In the genomic region with DNA sequence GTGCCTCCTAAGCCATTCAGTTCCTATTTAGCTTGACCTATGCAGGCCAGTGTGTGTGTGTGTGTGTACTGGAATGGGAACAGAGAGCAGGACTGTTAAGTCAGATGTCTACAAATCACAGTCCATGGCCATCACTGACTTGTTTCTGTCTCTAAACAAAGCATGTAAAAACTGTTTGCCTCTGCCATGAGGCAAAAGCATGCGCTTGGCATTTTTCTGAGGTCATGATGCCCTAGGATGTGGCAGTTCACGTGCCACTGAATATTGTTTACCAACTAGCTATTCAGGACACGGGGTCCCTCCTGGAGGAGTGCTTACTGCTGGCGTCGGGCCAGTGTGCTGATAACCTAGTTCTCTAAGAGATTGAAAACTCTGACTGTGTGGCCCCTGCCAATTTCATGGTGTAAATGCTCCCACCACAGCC, we compare ENCODE assay signal across 1 cellular context.
TF ChIP-seq lines count a peak whose summit lies in the region.

No MANE protein-coding gene starts in this region.

TF ChIP-seq in HepG2, 621 proteins besides CTCF, POLR2A, EP300 and RAD21 (continued from another document and continues in another):
- TF ChIP-seq, protein P1, sequence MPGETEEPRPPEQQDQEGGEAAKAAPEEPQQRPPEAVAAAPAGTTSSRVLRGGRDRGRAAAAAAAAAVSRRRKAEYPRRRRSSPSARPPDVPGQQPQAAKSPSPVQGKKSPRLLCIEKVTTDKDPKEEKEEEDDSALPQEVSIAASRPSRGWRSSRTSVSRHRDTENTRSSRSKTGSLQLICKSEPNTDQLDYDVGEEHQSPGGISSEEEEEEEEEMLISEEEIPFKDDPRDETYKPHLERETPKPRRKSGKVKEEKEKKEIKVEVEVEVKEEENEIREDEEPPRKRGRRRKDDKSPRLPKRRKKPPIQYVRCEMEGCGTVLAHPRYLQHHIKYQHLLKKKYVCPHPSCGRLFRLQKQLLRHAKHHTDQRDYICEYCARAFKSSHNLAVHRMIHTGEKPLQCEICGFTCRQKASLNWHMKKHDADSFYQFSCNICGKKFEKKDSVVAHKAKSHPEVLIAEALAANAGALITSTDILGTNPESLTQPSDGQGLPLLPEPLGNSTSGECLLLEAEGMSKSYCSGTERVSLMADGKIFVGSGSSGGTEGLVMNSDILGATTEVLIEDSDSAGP (CRISPR knock-in tag; IDR thresholded peaks at IDR 0.05; ENCODE audit: borderline replicate concordance), result no peak; the same call in 1 of the 2 replicates
- TF ChIP-seq ZFP36 (IDR thresholded peaks at IDR 0.05; ENCODE audit: borderline replicate concordance, low read depth, low read length, partially characterized antibody) (no peak), ZNF589 (CRISPR knock-in tag; conservative IDR thresholded peaks at IDR 0.05) (no peak), ZNF30 (CRISPR knock-in tag; IDR thresholded peaks at IDR 0.05) (no peak), KLF9 (CRISPR knock-in tag; IDR thresholded peaks at IDR 0.05; ENCODE audit: low read depth) (no peak), ZNF850 (CRISPR knock-in tag; conservative IDR thresholded peaks at IDR 0.05) (no peak), ZNF761 (CRISPR knock-in tag; conservative IDR thresholded peaks at IDR 0.05) (0 out of 2 replicates have a peak, but pooled peaks have one; percentile 5), ZFY (CRISPR knock-in tag; IDR thresholded peaks at IDR 0.05) (no peak), RBM22 (optimal IDR thresholded peaks at IDR 0.05; ENCODE audit: low read length) (no peak), ESRRA (CRISPR knock-in tag; IDR thresholded peaks at IDR 0.05; ENCODE audit: low read depth) (0 out of 2 replicates have a peak, but pooled peaks have one; percentile 54), CCDC6 (CRISPR knock-in tag; IDR thresholded peaks at IDR 0.05) (0 out of 2 replicates have a peak, but pooled peaks have one; percentile 22), CENPT (CRISPR knock-in tag; IDR thresholded peaks at IDR 0.05; ENCODE audit: low read depth) (no peak), RBAK (CRISPR knock-in tag; IDR thresholded peaks at IDR 0.05) (no peak), ZNF792 (CRISPR knock-in tag; IDR thresholded peaks at IDR 0.05) (peak; percentile 87; the same call in 1 of the 2 replicates), ATF1 (CRISPR knock-in tag; IDR thresholded peaks at IDR 0.05) (no peak), ATRX (CRISPR knock-in tag; IDR thresholded peaks at IDR 0.05; ENCODE audit: borderline replicate concordance) (no peak), CREB1 (IDR thresholded peaks at IDR 0.05) (peak; percentile 63; the same call in 1 of the 2 replicates), CREB1 (CRISPR knock-in tag; IDR thresholded peaks at IDR 0.05) (peak; percentile 52; the same call in 1 of the 2 replicates), SOX6 (IDR thresholded peaks at IDR 0.05) (no peak), SOX6 (CRISPR knock-in tag; IDR thresholded peaks at IDR 0.05) (peak; percentile 98), TOE1 (CRISPR knock-in tag; IDR thresholded peaks at IDR 0.05) (no peak), NFKBIZ (CRISPR knock-in tag; IDR thresholded peaks at IDR 0.05) (peak; percentile 97), ZNF225 (CRISPR knock-in tag; IDR thresholded peaks at IDR 0.05) (no peak), ZNF777 (CRISPR knock-in tag; IDR thresholded peaks at IDR 0.05) (no peak), ZIK1 (CRISPR knock-in tag; IDR thresholded peaks at IDR 0.05; ENCODE audit: borderline replicate concordance, low read depth) (no peak), SP2 (CRISPR knock-in tag; IDR thresholded peaks at IDR 0.05) (no peak), REXO4 (CRISPR knock-in tag; IDR thresholded peaks at IDR 0.05; ENCODE audit: borderline replicate concordance) (no peak), ZNF790 (CRISPR knock-in tag; IDR thresholded peaks at IDR 0.05; ENCODE audit: borderline replicate concordance) (no peak), ZNF660 (CRISPR knock-in tag; IDR thresholded peaks at IDR 0.05; ENCODE audit: borderline replicate concordance, low read depth) (no peak), NFE2 (CRISPR knock-in tag; IDR thresholded peaks at IDR 0.05) (no peak), TBX2 (CRISPR knock-in tag; IDR thresholded peaks at IDR 0.05; ENCODE audit: borderline replicate concordance) (peak; percentile 82; the same call in 1 of the 2 replicates)
- TF ChIP-seq, protein P2, sequence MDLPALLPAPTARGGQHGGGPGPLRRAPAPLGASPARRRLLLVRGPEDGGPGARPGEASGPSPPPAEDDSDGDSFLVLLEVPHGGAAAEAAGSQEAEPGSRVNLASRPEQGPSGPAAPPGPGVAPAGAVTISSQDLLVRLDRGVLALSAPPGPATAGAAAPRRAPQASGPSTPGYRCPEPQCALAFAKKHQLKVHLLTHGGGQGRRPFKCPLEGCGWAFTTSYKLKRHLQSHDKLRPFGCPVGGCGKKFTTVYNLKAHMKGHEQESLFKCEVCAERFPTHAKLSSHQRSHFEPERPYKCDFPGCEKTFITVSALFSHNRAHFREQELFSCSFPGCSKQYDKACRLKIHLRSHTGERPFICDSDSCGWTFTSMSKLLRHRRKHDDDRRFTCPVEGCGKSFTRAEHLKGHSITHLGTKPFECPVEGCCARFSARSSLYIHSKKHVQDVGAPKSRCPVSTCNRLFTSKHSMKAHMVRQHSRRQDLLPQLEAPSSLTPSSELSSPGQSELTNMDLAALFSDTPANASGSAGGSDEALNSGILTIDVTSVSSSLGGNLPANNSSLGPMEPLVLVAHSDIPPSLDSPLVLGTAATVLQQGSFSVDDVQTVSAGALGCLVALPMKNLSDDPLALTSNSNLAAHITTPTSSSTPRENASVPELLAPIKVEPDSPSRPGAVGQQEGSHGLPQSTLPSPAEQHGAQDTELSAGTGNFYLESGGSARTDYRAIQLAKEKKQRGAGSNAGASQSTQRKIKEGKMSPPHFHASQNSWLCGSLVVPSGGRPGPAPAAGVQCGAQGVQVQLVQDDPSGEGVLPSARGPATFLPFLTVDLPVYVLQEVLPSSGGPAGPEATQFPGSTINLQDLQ (CRISPR knock-in tag; IDR thresholded peaks at IDR 0.05), result no peak
- TF ChIP-seq, protein P3, sequence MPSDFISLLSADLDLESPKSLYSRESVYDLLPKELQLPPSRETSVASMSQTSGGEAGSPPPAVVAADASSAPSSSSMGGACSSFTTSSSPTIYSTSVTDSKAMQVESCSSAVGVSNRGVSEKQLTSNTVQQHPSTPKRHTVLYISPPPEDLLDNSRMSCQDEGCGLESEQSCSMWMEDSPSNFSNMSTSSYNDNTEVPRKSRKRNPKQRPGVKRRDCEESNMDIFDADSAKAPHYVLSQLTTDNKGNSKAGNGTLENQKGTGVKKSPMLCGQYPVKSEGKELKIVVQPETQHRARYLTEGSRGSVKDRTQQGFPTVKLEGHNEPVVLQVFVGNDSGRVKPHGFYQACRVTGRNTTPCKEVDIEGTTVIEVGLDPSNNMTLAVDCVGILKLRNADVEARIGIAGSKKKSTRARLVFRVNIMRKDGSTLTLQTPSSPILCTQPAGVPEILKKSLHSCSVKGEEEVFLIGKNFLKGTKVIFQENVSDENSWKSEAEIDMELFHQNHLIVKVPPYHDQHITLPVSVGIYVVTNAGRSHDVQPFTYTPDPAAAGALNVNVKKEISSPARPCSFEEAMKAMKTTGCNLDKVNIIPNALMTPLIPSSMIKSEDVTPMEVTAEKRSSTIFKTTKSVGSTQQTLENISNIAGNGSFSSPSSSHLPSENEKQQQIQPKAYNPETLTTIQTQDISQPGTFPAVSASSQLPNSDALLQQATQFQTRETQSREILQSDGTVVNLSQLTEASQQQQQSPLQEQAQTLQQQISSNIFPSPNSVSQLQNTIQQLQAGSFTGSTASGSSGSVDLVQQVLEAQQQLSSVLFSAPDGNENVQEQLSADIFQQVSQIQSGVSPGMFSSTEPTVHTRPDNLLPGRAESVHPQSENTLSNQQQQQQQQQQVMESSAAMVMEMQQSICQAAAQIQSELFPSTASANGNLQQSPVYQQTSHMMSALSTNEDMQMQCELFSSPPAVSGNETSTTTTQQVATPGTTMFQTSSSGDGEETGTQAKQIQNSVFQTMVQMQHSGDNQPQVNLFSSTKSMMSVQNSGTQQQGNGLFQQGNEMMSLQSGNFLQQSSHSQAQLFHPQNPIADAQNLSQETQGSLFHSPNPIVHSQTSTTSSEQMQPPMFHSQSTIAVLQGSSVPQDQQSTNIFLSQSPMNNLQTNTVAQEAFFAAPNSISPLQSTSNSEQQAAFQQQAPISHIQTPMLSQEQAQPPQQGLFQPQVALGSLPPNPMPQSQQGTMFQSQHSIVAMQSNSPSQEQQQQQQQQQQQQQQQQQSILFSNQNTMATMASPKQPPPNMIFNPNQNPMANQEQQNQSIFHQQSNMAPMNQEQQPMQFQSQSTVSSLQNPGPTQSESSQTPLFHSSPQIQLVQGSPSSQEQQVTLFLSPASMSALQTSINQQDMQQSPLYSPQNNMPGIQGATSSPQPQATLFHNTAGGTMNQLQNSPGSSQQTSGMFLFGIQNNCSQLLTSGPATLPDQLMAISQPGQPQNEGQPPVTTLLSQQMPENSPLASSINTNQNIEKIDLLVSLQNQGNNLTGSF (CRISPR knock-in tag; IDR thresholded peaks at IDR 0.05), result no peak
- TF ChIP-seq, protein P4, sequence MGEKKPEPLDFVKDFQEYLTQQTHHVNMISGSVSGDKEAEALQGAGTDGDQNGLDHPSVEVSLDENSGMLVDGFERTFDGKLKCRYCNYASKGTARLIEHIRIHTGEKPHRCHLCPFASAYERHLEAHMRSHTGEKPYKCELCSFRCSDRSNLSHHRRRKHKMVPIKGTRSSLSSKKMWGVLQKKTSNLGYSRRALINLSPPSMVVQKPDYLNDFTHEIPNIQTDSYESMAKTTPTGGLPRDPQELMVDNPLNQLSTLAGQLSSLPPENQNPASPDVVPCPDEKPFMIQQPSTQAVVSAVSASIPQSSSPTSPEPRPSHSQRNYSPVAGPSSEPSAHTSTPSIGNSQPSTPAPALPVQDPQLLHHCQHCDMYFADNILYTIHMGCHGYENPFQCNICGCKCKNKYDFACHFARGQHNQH (CRISPR knock-in tag; IDR thresholded peaks at IDR 0.05), result peak; percentile 93
- TF ChIP-seq, protein P5, sequence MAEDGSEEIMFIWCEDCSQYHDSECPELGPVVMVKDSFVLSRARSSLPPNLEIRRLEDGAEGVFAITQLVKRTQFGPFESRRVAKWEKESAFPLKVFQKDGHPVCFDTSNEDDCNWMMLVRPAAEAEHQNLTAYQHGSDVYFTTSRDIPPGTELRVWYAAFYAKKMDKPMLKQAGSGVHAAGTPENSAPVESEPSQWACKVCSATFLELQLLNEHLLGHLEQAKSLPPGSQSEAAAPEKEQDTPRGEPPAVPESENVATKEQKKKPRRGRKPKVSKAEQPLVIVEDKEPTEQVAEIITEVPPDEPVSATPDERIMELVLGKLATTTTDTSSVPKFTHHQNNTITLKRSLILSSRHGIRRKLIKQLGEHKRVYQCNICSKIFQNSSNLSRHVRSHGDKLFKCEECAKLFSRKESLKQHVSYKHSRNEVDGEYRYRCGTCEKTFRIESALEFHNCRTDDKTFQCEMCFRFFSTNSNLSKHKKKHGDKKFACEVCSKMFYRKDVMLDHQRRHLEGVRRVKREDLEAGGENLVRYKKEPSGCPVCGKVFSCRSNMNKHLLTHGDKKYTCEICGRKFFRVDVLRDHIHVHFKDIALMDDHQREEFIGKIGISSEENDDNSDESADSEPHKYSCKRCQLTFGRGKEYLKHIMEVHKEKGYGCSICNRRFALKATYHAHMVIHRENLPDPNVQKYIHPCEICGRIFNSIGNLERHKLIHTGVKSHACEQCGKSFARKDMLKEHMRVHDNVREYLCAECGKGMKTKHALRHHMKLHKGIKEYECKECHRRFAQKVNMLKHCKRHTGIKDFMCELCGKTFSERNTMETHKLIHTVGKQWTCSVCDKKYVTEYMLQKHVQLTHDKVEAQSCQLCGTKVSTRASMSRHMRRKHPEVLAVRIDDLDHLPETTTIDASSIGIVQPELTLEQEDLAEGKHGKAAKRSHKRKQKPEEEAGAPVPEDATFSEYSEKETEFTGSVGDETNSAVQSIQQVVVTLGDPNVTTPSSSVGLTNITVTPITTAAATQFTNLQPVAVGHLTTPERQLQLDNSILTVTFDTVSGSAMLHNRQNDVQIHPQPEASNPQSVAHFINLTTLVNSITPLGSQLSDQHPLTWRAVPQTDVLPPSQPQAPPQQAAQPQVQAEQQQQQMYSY (CRISPR knock-in tag; IDR thresholded peaks at IDR 0.05), result no peak
- TF ChIP-seq, protein P6, sequence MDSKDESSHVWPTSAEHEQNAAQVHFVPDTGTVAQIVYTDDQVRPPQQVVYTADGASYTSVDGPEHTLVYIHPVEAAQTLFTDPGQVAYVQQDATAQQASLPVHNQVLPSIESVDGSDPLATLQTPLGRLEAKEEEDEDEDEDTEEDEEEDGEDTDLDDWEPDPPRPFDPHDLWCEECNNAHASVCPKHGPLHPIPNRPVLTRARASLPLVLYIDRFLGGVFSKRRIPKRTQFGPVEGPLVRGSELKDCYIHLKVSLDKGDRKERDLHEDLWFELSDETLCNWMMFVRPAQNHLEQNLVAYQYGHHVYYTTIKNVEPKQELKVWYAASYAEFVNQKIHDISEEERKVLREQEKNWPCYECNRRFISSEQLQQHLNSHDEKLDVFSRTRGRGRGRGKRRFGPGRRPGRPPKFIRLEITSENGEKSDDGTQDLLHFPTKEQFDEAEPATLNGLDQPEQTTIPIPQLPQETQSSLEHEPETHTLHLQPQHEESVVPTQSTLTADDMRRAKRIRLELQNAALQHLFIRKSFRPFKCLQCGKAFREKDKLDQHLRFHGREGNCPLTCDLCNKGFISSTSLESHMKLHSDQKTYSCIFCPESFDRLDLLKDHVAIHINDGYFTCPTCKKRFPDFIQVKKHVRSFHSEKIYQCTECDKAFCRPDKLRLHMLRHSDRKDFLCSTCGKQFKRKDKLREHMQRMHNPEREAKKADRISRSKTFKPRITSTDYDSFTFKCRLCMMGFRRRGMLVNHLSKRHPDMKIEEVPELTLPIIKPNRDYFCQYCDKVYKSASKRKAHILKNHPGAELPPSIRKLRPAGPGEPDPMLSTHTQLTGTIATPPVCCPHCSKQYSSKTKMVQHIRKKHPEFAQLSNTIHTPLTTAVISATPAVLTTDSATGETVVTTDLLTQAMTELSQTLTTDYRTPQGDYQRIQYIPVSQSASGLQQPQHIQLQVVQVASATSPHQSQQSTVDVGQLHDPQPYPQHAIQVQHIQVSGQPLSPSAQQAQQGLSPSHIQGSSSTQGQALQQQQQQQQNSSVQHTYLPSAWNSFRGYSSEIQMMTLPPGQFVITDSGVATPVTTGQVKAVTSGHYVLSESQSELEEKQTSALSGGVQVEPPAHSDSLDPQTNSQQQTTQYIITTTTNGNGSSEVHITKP (CRISPR knock-in tag; IDR thresholded peaks at IDR 0.05; ENCODE audit: low read depth), result peak; percentile 49; the same call in 1 of the 2 replicates
- TF ChIP-seq, protein P7, sequence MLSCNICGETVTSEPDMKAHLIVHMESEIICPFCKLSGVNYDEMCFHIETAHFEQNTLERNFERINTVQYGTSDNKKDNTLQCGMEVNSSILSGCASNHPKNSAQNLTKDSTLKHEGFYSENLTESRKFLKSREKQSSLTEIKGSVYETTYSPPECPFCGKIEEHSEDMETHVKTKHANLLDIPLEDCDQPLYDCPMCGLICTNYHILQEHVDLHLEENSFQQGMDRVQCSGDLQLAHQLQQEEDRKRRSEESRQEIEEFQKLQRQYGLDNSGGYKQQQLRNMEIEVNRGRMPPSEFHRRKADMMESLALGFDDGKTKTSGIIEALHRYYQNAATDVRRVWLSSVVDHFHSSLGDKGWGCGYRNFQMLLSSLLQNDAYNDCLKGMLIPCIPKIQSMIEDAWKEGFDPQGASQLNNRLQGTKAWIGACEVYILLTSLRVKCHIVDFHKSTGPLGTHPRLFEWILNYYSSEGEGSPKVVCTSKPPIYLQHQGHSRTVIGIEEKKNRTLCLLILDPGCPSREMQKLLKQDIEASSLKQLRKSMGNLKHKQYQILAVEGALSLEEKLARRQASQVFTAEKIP (CRISPR knock-in tag; IDR thresholded peaks at IDR 0.05; ENCODE audit: borderline replicate concordance), result no peak
